Comparison of ENCODE assay signal across 18 cellular contexts in genomic region chr2:26191316-26192159, GRCh38. TPM values are rescaled to one million over a fixed set of nuclear protein-coding genes. Genes with fewer than 3 reads are reported as not detected.
DNase-seq lines count a peak whose midpoint lies in the region; ATAC-seq and TF ChIP-seq lines count a peak whose summit lies in the region.
"Had no signal": no experiment of that assay in that cellular context is flagged by ENCODE, and none has a peak within 500 bp of the region (broad histone marks: within the 10 kb centered on the region; RNA-seq: fewer than 3 reads in every experiment).

No MANE protein-coding gene starts in this region.

- H3K27me3 ChIP-seq in heart left ventricle (no peaks in the 10 kb centered on the region), mucosa of rectum (ENCODE audit: control insufficient read depth in 2 of 2, insufficient read depth in 2 of 2, low read length in 2 of 2) (no peaks in the 10 kb centered on the region)

- no peak overlapping the region for H3K4me3 Mint-ChIP-seq in stimulated activated memory B cell treated with anti-CD40 and anti-IgM and Interleukin-4, amounts not matched to agents 10 μg/mL and 1 μg/mL and 100 μg/mL, for 72 hours
- H3K4me3 Mint-ChIP-seq: B cell; CD4-positive, alpha-beta memory T cell had no signal

- peak; percentile 18 for ATAC-seq in Right ventricle myocardium superior (ENCODE audit: poor library complexity)
- no peak for ATAC-seq in heart left ventricle
- ATAC-seq in stimulated activated memory B cell treated with anti-CD40 and anti-IgM and Interleukin-4, amounts not matched to agents 10 μg/mL and 1 μg/mL and 100 μg/mL, for 72 hours: no peak

- DNase-seq in Right ventricle myocardium superior: no peak
- DNase-seq in heart left ventricle: no peak
- no peak for DNase-seq in stimulated activated CD4-positive, alpha-beta T cell treated with anti-CD3 and anti-CD28 coated beads, Interleukin-15, amount 100 ng/mL, for 24 hours
- DNase-seq in NCI-H1105 treated with DMSO at 0.1 percent for 48 hours (lab: John Stamatoyannopoulos, UW): no peak
- DNase-seq: ACHN; CD4-positive, alpha-beta memory T cell; DND-41; GF-D8; NCI-H1092; NCI-H1694 treated with DMSO at 0.1 percent for 48 hours; NCI-H2171; NCI-H774; PC-9 had no signal

- no peak for TF ChIP-seq CTCF in heart left ventricle (IDR thresholded peaks at IDR 0.05)

- peaks cover 47% of the 10 kb centered on the region for H3K36me3 Mint-ChIP-seq in stimulated activated memory B cell treated with anti-CD40 and anti-IgM and Interleukin-4, amounts not matched to agents 10 μg/mL and 1 μg/mL and 100 μg/mL, for 72 hours

- H3K9ac ChIP-seq in mucosa of rectum (ENCODE audit: low read depth in 1 of 2, low read length in 2 of 2): no peak overlapping the region
- H3K9ac ChIP-seq: KMS-11 had no signal

- no peaks in the 10 kb centered on the region for H3K4me1 Mint-ChIP-seq in stimulated activated memory B cell treated with anti-CD40 and anti-IgM and Interleukin-4, amounts not matched to agents 10 μg/mL and 1 μg/mL and 100 μg/mL, for 72 hours

- H3K4me3 ChIP-seq in heart left ventricle: no peak overlapping the region
- no peak overlapping the region for H3K4me3 ChIP-seq in mucosa of rectum (ENCODE audit: low read length in 2 of 2)
- H3K4me3 ChIP-seq: PC-9 had no signal

- no peaks in the 10 kb centered on the region for H3K27me3 Mint-ChIP-seq in stimulated activated memory B cell treated with anti-CD40 and anti-IgM and Interleukin-4, amounts not matched to agents 10 μg/mL and 1 μg/mL and 100 μg/mL, for 72 hours
- H3K27me3 Mint-ChIP-seq: B cell; CD4-positive, alpha-beta memory T cell had no signal

- H3K36me3 ChIP-seq in heart left ventricle: peaks cover 0 to 73% (median 66%) of the 10 kb centered on the region in 9 donors
- H3K36me3 ChIP-seq in mucosa of rectum (ENCODE audit: control insufficient read depth in 2 of 2, insufficient read depth in 2 of 2, low read length in 2 of 2): peaks cover 42 to 63% of the 10 kb centered on the region in 2 donors

- intact Hi-C loops in Right ventricle myocardium superior (cut with DNase I) (no loop called here), heart left ventricle (cut with DNase I) (no loop called here)

- H3K4me1 ChIP-seq in heart left ventricle: peaks cover 0 to 4% (median 0%) of the 10 kb centered on the region in 12 donors
- H3K4me1 ChIP-seq in mucosa of rectum (ENCODE audit: control insufficient read depth in 2 of 2, insufficient read depth in 2 of 2, low read length in 2 of 2): peaks cover 6 to 10% of the 10 kb centered on the region in 2 donors

- TF ChIP-seq POLR2A in heart left ventricle (IDR thresholded peaks at IDR 0.05): no peak

- H3K27ac ChIP-seq in heart left ventricle (no peak overlapping the region), cingulate gyrus (ENCODE audit: low read depth, low read length) (peak overlapping the region; percentile 19), mucosa of rectum (ENCODE audit: low read depth in 2 of 2, low read length in 2 of 2) (peak overlapping the region; percentile 58 to 71)
- H3K27ac ChIP-seq: KMS-11, PC-9 had no signal

- H3K27ac Mint-ChIP-seq in stimulated activated memory B cell treated with anti-CD40 and anti-IgM and Interleukin-4, amounts not matched to agents 10 μg/mL and 1 μg/mL and 100 μg/mL, for 72 hours: no peak overlapping the region
- H3K27ac Mint-ChIP-seq: B cell had no signal

- H3K9me3 ChIP-seq in heart left ventricle (no peaks in the 10 kb centered on the region), mucosa of rectum (ENCODE audit: control insufficient read depth in 2 of 2, low read length in 2 of 2) (no peaks in the 10 kb centered on the region)

- no peaks in the 10 kb centered on the region for H3K9me3 Mint-ChIP-seq in stimulated activated memory B cell treated with anti-CD40 and anti-IgM and Interleukin-4, amounts not matched to agents 10 μg/mL and 1 μg/mL and 100 μg/mL, for 72 hours
- H3K9me3 Mint-ChIP-seq: CD4-positive, alpha-beta memory T cell had no signal

- 76 to 81% (median 77%) methylated on average over 20 of the region's 20 CpGs for WGBS in heart left ventricle, 4 donors

RNA-seq across cellular contexts. Expression of gene GAREM2, which starts 18.6 kb away (rescaled TPM):
- total RNA-seq in Right ventricle myocardium superior (1.3 TPM), heart left ventricle (1 to 10 TPM in 4 of 9 donors, under 1 TPM in 5; 0.47 to 4.1 (median 0.83) TPM)
- polyA plus RNA-seq in heart left ventricle: under 1 TPM; 0.42 to 0.76 TPM

RNA-seq across cellular contexts. Expression of gene HADHA, which starts 52.9 kb away (rescaled TPM):
- 766 TPM for total RNA-seq in Right ventricle myocardium superior
- 100 to 1,000 TPM; 285 to 786 (median 407) TPM for total RNA-seq in heart left ventricle
- polyA plus RNA-seq in heart left ventricle: 100 to 1,000 TPM; 202 to 235 TPM

RNA-seq across cellular contexts. Expression of gene HADHB, which starts 53.2 kb away (rescaled TPM):
- total RNA-seq in Right ventricle myocardium superior (1,664 TPM), heart left ventricle (1,000 to 10,000 TPM in 4 of 9 donors, 100 to 1,000 TPM in 5; 684 to 1,915 (median 836) TPM)
- 100 to 1,000 TPM; 526 TPM for polyA plus RNA-seq in heart left ventricle

Comparison
In these comparisons a context has a peak if more than half of its experiments do, and no peak if none do; other contexts are left out.
1. H3K27ac ChIP-seq: peak in cingulate gyrus (single experiment) and mucosa of rectum (2 of 2); none in heart left ventricle (0 of 12).